Comparison of ENCODE assay signal across 8 cellular contexts in the genomic region with DNA sequence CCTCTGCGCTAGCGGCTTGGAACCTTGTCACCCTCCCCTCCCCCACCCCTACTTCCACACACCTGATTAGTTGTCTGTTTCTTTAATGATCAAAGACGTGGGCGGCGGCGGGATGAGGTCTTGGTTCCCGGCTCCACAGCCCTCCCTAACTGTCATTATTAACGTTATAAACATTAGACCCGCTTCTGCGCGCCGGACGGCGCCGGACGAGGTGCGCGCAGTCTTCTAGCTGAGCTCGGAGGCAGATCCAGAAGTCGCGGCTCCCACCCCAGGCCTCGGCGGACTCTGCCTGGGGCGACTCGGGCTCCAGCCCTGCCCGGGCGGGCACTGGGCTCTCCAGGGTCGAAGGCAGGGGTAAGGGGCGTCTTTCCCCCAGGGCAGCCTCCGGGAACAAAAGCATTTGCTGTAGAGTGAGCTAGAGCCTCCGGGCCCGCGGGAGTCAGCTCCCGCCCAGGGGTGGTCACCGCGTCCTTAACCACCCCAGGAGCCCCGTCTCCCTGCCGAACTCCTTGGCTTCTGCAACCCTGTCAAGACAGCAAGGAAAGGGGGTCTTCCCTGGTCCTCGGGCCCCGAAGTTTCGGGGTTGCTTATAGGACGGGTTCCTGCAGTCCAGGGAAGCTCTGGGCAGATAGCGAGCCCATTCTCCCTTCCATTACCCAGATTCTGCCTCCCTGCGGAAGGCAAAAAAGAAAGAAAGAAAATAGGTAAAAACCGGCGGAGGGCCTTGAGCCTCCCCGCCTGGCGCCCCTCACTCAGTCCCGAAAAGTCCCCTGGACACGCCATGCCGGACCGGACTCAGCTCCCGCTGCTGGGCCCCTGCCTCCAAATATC. TPM values are rescaled to one million over a fixed set of nuclear protein-coding genes. Genes with fewer than 3 reads are reported as not detected.
DNase-seq lines count a peak whose midpoint lies in the region; ATAC-seq and TF ChIP-seq lines count a peak whose summit lies in the region.

No MANE protein-coding gene starts in this region.

- ATAC-seq in GM18907 (IDR thresholded peaks at IDR 0.05; ENCODE audit: unreplicated experiment), result no peak

- no peak for TF ChIP-seq EP300 in esophagus muscularis mucosa (IDR thresholded peaks at IDR 0.05)

- TF ChIP-seq POLR2A in esophagus muscularis mucosa (IDR thresholded peaks at IDR 0.05; ENCODE audit: low read depth), result no peak

- WGBS in esophagus muscularis mucosa, result 8% methylated on average over 28 of the region's 53 CpGs

- H3K4me1 Mint-ChIP-seq in osteocyte (ENCODE audit: unreplicated experiment), result peaks cover 34% of the 10 kb centered on the region

- no peaks in the 10 kb centered on the region for H3K36me3 ChIP-seq in esophagus muscularis mucosa

- peak; percentile 58 for DNase-seq in DMS53 (lab: John Stamatoyannopoulos, UW)
- peak; percentile 25 for DNase-seq in NCI-H748 treated with DMSO at 0.1 percent for 48 hours (lab: John Stamatoyannopoulos, UW)
- DNase-seq in esophagus muscularis mucosa (ENCODE audit: extremely low spot score), result no peak
- no peak for DNase-seq in osteocyte (ENCODE audit: extremely low spot score, unreplicated experiment)
- no peak for DNase-seq in NK-92 treated with Interleukin-12 subunit alpha and Interleukin-12 subunit beta, amount 100 ng/mL, for 24 hours (lab: John Stamatoyannopoulos, UW)
- DNase-seq in NCI-H146 (lab: John Stamatoyannopoulos, UW), result no peak
- no peak for DNase-seq in cerebellar cortex (ENCODE audit: low spot score)

- H3K9me3 ChIP-seq in esophagus muscularis mucosa, result no peaks in the 10 kb centered on the region

- intact Hi-C loops in esophagus muscularis mucosa (cut with DNase I), result loop anchor here (2.0 to 10.0 kb wide), 3 partner anchors 76 to 193 kb away; no protein-coding TSS in a partner anchor

- peaks cover 41% of the 10 kb centered on the region for H3K27me3 Mint-ChIP-seq in osteocyte (ENCODE audit: unreplicated experiment)

- peak overlapping the region; percentile 49 to 64 (median 51) for H3K4me3 ChIP-seq in esophagus muscularis mucosa

- H3K27me3 ChIP-seq in esophagus muscularis mucosa, result peaks cover 0 to 95% (median 56%) of the 10 kb centered on the region in 4 donors

- no peaks in the 10 kb centered on the region for H3K9me3 Mint-ChIP-seq in osteocyte (ENCODE audit: unreplicated experiment)

- H3K36me3 Mint-ChIP-seq in osteocyte (ENCODE audit: unreplicated experiment), result peaks cover 7% of the 10 kb centered on the region

- peaks cover 40 to 53% (median 49%) of the 10 kb centered on the region in 4 donors for H3K4me1 ChIP-seq in esophagus muscularis mucosa

- H3K4me3 Mint-ChIP-seq in osteocyte (ENCODE audit: unreplicated experiment), result peak overlapping the region; percentile 66

- peak overlapping the region; percentile 44 to 66 (median 50) for H3K27ac ChIP-seq in esophagus muscularis mucosa (replicated peaks in 1 of 4)

- H3K27ac Mint-ChIP-seq in osteocyte (ENCODE audit: unreplicated experiment), result peak overlapping the region; percentile 70

- TF ChIP-seq CTCF in esophagus muscularis mucosa (IDR thresholded peaks at IDR 0.05), result no peak
- TF ChIP-seq CTCF in osteocyte (IDR thresholded peaks at IDR 0.05), result no peak

RNA-seq across cellular contexts. Expression of a gene that starts 2.2 kb away (rescaled TPM):
- total RNA-seq in esophagus muscularis mucosa (1 to 10 TPM in 3 of 4 donors, under 1 TPM in 1; 0.83 to 4.9 (median 1.2) TPM), osteocyte (6.1 TPM in 2 replicates)

RNA-seq across cellular contexts. Expression of a gene that starts 45.3 kb away (rescaled TPM):
- 100 to 1,000 TPM in 2 of 4 donors, 10 to 100 TPM in 2; 57.7 to 204 (median 112) TPM for total RNA-seq in esophagus muscularis mucosa
- total RNA-seq in osteocyte, result 108 and 110 TPM in 2 replicates

RNA-seq across cellular contexts. Expression of a gene that starts 45.8 kb away (rescaled TPM):
- total RNA-seq in esophagus muscularis mucosa (1 to 10 TPM in 1 of 4 donors, not detected in 3; 1.2 TPM), osteocyte (0.21 TPM in 1 of 2 replicates, not detected in the other)

Comparison
In these comparisons a context has a peak if more than half of its experiments do, and no peak if none do; other contexts are left out.
1. DNase-seq: peak in DMS53 (single experiment) and NCI-H748 treated with DMSO at 0.1 percent for 48 hours (single experiment); none in esophagus muscularis mucosa (single experiment), osteocyte (single experiment), NK-92 treated with Interleukin-12 subunit alpha and Interleukin-12 subunit beta, amount 100 ng/mL, for 24 hours (single experiment), NCI-H146 (single experiment) and cerebellar cortex (single experiment).